ENCODE assay signal across 15 cellular contexts in genomic region chr11:41316726-41317125, GRCh38.
"Had no signal": no experiment of that assay in that cellular context is flagged by ENCODE, and none has a peak within 500 bp of the region (broad histone marks: within the 10 kb centered on the region; RNA-seq: fewer than 3 reads in every experiment).

No MANE protein-coding gene starts in this region.

- H3K36me3 ChIP-seq: colonic mucosa, esophagus muscularis mucosa, sigmoid colon, stomach, upper lobe of left lung had no signal

- FAIRE-seq: keratinocyte had no signal

- H3K9me3 ChIP-seq: colonic mucosa, esophagus muscularis mucosa, sigmoid colon, stomach, testis, upper lobe of left lung had no signal

- DNase-seq: activated B cell treated with CpG ODN at 0.5 μM for 24 hours; activated CD4-positive, alpha-beta T cell treated with anti-CD3 and anti-CD28 coated beads, Interleukin-2, amount 10 ng/mL, durations not matched to agents 24 days and 14 days; activated CD8-positive, alpha-beta memory T cell treated with anti-CD3 and anti-CD28 coated beads for 24 hours; activated gamma-delta T cell treated with Interleukin-2 at 50 U/mL for 16 hours; colonic mucosa; mesendoderm; natural killer cell; sigmoid colon; stimulated activated CD4-positive, alpha-beta T cell treated with anti-CD3 and anti-CD28 coated beads, Interleukin-1b, Interleukin-23, amount 100 ng/mL, for 48 hours; stomach; testis; upper lobe of left lung had no signal

- H3K4me3 ChIP-seq: colonic mucosa, esophagus muscularis mucosa, hepatocyte, sigmoid colon, stomach, testis, upper lobe of left lung had no signal

- ATAC-seq: natural killer cell had no signal

- H3K27me3 ChIP-seq: colonic mucosa, esophagus muscularis mucosa, hepatocyte, sigmoid colon, stomach, testis, upper lobe of left lung had no signal
